9 cellular contexts compared by ENCODE assay signal in genomic region chr14:104224516-104225281, GRCh38.
DNase-seq lines count a peak whose midpoint lies in the region; TF ChIP-seq lines count a peak whose summit lies in the region.
"Had no signal": no experiment of that assay in that cellular context is flagged by ENCODE, and none has a peak within 500 bp of the region (broad histone marks: within the 10 kb centered on the region; RNA-seq: fewer than 3 reads in every experiment).

No MANE protein-coding gene starts in this region.

- H2AFZ ChIP-seq in Karpas-422 (ENCODE audit: low read length): no peak overlapping the region
- no peak overlapping the region for H2AFZ ChIP-seq in mesenchymal stem cell (ENCODE audit: low read depth, low read length)
- H2AFZ ChIP-seq: parathyroid adenoma had no signal

- no peak overlapping the region for H2BK120ac ChIP-seq in mesenchymal stem cell (ENCODE audit: low read depth, low read length)

- H2BK5ac ChIP-seq in mesenchymal stem cell (ENCODE audit: low read depth, low read length, poor library complexity, severe bottlenecking): no peak overlapping the region

- H3K4me1 ChIP-seq in Karpas-422 (ENCODE audit: low read length) (no peaks in the 10 kb centered on the region), mesenchymal stem cell (ENCODE audit: control insufficient read depth, insufficient read depth, low read depth, low read length) (no peaks in the 10 kb centered on the region)
- H3K4me1 ChIP-seq: parathyroid adenoma had no signal

- no peak overlapping the region for H2AK5ac ChIP-seq in mesenchymal stem cell (ENCODE audit: low read length, severe bottlenecking)

- no peaks in the 10 kb centered on the region for H3K27me3 ChIP-seq in BJ (ENCODE audit: control insufficient read depth, insufficient read depth, low read length)
- no peaks in the 10 kb centered on the region; the same call in 1 of the 2 replicates for H3K27me3 ChIP-seq in Karpas-422 (ENCODE audit: low read length)
- peaks cover 0 to 25% of the 10 kb centered on the region in 2 experiments for H3K27me3 ChIP-seq in mesenchymal stem cell (ENCODE audit: control insufficient read depth in 1 of 2, insufficient read depth in 1 of 2, low read length in 2 of 2)

- H4K20me1 ChIP-seq in Karpas-422 (ENCODE audit: insufficient read depth, low read depth, low read length): 0 out of 2 replicates have a peak, but pooled peaks cover 4% of the 10 kb centered on the region

- TF ChIP-seq CTCF in BJ (IDR thresholded peaks at IDR 0.05; ENCODE audit: insufficient read depth, low read depth, low read length) (peak; percentile 17; the same call in 1 of the 2 replicates), coronary artery (IDR thresholded peaks at IDR 0.05) (no peak)

- no peaks in the 10 kb centered on the region for H3K9me2 ChIP-seq in Karpas-422 (replicated peaks; ENCODE audit: insufficient read depth, low read length)

- no peak overlapping the region for H4K8ac ChIP-seq in mesenchymal stem cell (ENCODE audit: low read length)

- peaks cover 8% of the 10 kb centered on the region for H3K4me1 Mint-ChIP-seq in activated T-helper 2 cell treated with anti-CD3 and anti-CD28 coated beads, Interferon-gamma antibody, Interleukin-2, Interleukin-4, amounts not matched to agents 10 μg/mL and 5 μg/mL and 100 μg/mL, durations not matched to agents 14 hours and 24 hours and 36 hours (ENCODE audit: low read depth)

- H3K9me3 ChIP-seq in Karpas-422 (ENCODE audit: low read length): peaks cover 5% of the 10 kb centered on the region; the same call in 1 of the 2 replicates
- peaks cover 6% of the 10 kb centered on the region for H3K9me3 ChIP-seq in mesenchymal stem cell (ENCODE audit: control insufficient read depth, low read length)

- DNase-seq in BJ (ENCODE audit: low read depth) (no peak), Karpas-422 (peak; percentile 87), mesenchymal stem cell (peak; percentile 2), Kasumi-1 (lab: John Stamatoyannopoulos, UW) (no peak), coronary artery (ENCODE audit: low spot score) (no peak), NCI-H2227 treated with DMSO at 0.1 percent for 48 hours (lab: John Stamatoyannopoulos, UW) (no peak)
- peak; percentile 64 to 66 for DNase-seq in activated T-cell treated with anti-CD3 and anti-CD28 coated beads, Interleukin-2, amount 50 U/mL, for 48 hours
- no peak for DNase-seq in activated T-helper 2 cell treated with anti-CD3 and anti-CD28 coated beads, Interferon-gamma antibody, Interleukin-2, Interleukin-4, amounts not matched to agents 10 μg/mL and 5 μg/mL and 100 μg/mL, durations not matched to agents 14 hours and 24 hours and 36 hours (ENCODE audit: low spot score)

- no peak overlapping the region for H3K4me2 ChIP-seq in Karpas-422 (ENCODE audit: low read depth, low read length, poor library complexity, severe bottlenecking)
- no peak overlapping the region for H3K4me2 ChIP-seq in mesenchymal stem cell (ENCODE audit: low read length, poor library complexity, severe bottlenecking)

- H3K36me3 Mint-ChIP-seq in activated T-helper 2 cell treated with anti-CD3 and anti-CD28 coated beads, Interferon-gamma antibody, Interleukin-2, Interleukin-4, amounts not matched to agents 10 μg/mL and 5 μg/mL and 100 μg/mL, durations not matched to agents 14 hours and 24 hours and 36 hours (ENCODE audit: low read depth): no peaks in the 10 kb centered on the region

- H3K18ac ChIP-seq in mesenchymal stem cell (ENCODE audit: low read depth in 1 of 2, low read length in 2 of 2): no peak overlapping the region

- no peak overlapping the region for H3K4me3 Mint-ChIP-seq in activated T-helper 2 cell treated with anti-CD3 and anti-CD28 coated beads, Interferon-gamma antibody, Interleukin-2, Interleukin-4, amounts not matched to agents 10 μg/mL and 5 μg/mL and 100 μg/mL, durations not matched to agents 14 hours and 24 hours and 36 hours (ENCODE audit: low read depth)

- H3K27ac ChIP-seq in Karpas-422 (ENCODE audit: low read length) (no peak overlapping the region), mesenchymal stem cell (ENCODE audit: low read length, poor library complexity, severe bottlenecking) (no peak overlapping the region), coronary artery (no peak overlapping the region)
- H3K27ac ChIP-seq: parathyroid adenoma had no signal

- CTCF ChIA-PET in BJ (lab: Yijun Ruan, JAX): interaction anchor here (0.6 kb wide), 1 partner anchor 11 kb away, joined by 3 read pairs; no protein-coding TSS in a partner anchor

- intact Hi-C loops in activated T-helper 2 cell treated with anti-CD3 and anti-CD28 coated beads, Interferon-gamma antibody, Interleukin-2, Interleukin-4, amounts not matched to agents 10 μg/mL and 5 μg/mL and 100 μg/mL, durations not matched to agents 14 hours and 24 hours and 36 hours (cut with micrococcal nuclease): no loop called here

- H3K27ac Mint-ChIP-seq in activated T-helper 2 cell treated with anti-CD3 and anti-CD28 coated beads, Interferon-gamma antibody, Interleukin-2, Interleukin-4, amounts not matched to agents 10 μg/mL and 5 μg/mL and 100 μg/mL, durations not matched to agents 14 hours and 24 hours and 36 hours: no peak overlapping the region

- no peaks in the 10 kb centered on the region for H3K27me3 Mint-ChIP-seq in activated T-helper 2 cell treated with anti-CD3 and anti-CD28 coated beads, Interferon-gamma antibody, Interleukin-2, Interleukin-4, amounts not matched to agents 10 μg/mL and 5 μg/mL and 100 μg/mL, durations not matched to agents 14 hours and 24 hours and 36 hours (ENCODE audit: low read depth)

- H4K91ac ChIP-seq in mesenchymal stem cell (ENCODE audit: low read length): no peak overlapping the region

- no peak overlapping the region for H2BK12ac ChIP-seq in mesenchymal stem cell (ENCODE audit: low read length in 2 of 2)

- no peak overlapping the region for H3K23ac ChIP-seq in mesenchymal stem cell (ENCODE audit: low read length in 2 of 2)

- peaks cover 6% of the 10 kb centered on the region for H3K9me3 Mint-ChIP-seq in activated T-helper 2 cell treated with anti-CD3 and anti-CD28 coated beads, Interferon-gamma antibody, Interleukin-2, Interleukin-4, amounts not matched to agents 10 μg/mL and 5 μg/mL and 100 μg/mL, durations not matched to agents 14 hours and 24 hours and 36 hours

- H3K36me3 ChIP-seq in BJ (ENCODE audit: control insufficient read depth, insufficient read depth, low read length) (no peaks in the 10 kb centered on the region), Karpas-422 (ENCODE audit: insufficient read depth, low read length) (no peaks in the 10 kb centered on the region), mesenchymal stem cell (ENCODE audit: control insufficient read depth in 1 of 2, insufficient read depth in 2 of 2, low read depth in 1 of 2, low read length in 2 of 2) (peaks cover 0 to 3% of the 10 kb centered on the region in 2 experiments)

- H3K4me3 ChIP-seq in BJ (ENCODE audit: low read depth, low read length): no peak overlapping the region
- H3K4me3 ChIP-seq in Karpas-422 (ENCODE audit: low read length): no peak overlapping the region
- H3K4me3 ChIP-seq in mesenchymal stem cell (ENCODE audit: insufficient read depth in 1 of 2, low read depth in 1 of 2, low read length in 2 of 2): no peak overlapping the region
- no peak overlapping the region for H3K4me3 ChIP-seq in coronary artery

- H2BK15ac ChIP-seq in mesenchymal stem cell (ENCODE audit: low read depth, poor library complexity, severe bottlenecking): no peak overlapping the region

- no peak overlapping the region for H3K4ac ChIP-seq in mesenchymal stem cell (ENCODE audit: low read depth in 1 of 2, low read length in 2 of 2)

- H3K9ac ChIP-seq in Karpas-422 (ENCODE audit: low read length): no peak overlapping the region
- H3K9ac ChIP-seq in mesenchymal stem cell (ENCODE audit: low read length): no peak overlapping the region
- H3K9ac ChIP-seq: parathyroid adenoma had no signal

- no peaks in the 10 kb centered on the region for H3K79me1 ChIP-seq in mesenchymal stem cell (replicated peaks; ENCODE audit: low read length, poor library complexity, severe bottlenecking)

- WGBS in mesenchymal stem cell: 71% methylated on average over 16 of the region's 19 CpGs

- POLR2A ChIA-PET in BJ (lab: Charles Lee): no interaction called here

- no peaks in the 10 kb centered on the region for H3K79me2 ChIP-seq in Karpas-422 (ENCODE audit: low read length)
- H3K79me2 ChIP-seq: parathyroid adenoma had no signal

- no peak overlapping the region for H3K14ac ChIP-seq in mesenchymal stem cell (ENCODE audit: low read length in 2 of 2)

Comparison
In these comparisons a context has a peak if more than half of its experiments do, and no peak if none do; other contexts are left out.
1. DNase-seq: peak in Karpas-422 (single experiment), activated T-cell treated with anti-CD3 and anti-CD28 coated beads, Interleukin-2, amount 50 U/mL, for 48 hours (2 of 2) and mesenchymal stem cell (single experiment); none in BJ (single experiment), Kasumi-1 (0 of 2), coronary artery (single experiment), NCI-H2227 treated with DMSO at 0.1 percent for 48 hours (single experiment) and activated T-helper 2 cell treated with anti-CD3 and anti-CD28 coated beads, Interferon-gamma antibody, Interleukin-2, Interleukin-4, amounts not matched to agents 10 μg/mL and 5 μg/mL and 100 μg/mL, durations not matched to agents 14 hours and 24 hours and 36 hours (single experiment).